In genomic region chr22:42696331-42696967, GRCh38 we compare ENCODE assay signal across 19 cellular contexts. TPM values are rescaled to one million over a fixed set of nuclear protein-coding genes. Genes with fewer than 3 reads are reported as not detected.
A peak's percentile ranks its signal among the peaks of the same experiment; 100 is the strongest.
DNase-seq lines count a peak whose midpoint lies in the region; ATAC-seq, FAIRE-seq and TF ChIP-seq lines count a peak whose summit lies in the region.
"Had no signal": no experiment of that assay in that cellular context is flagged by ENCODE, and none has a peak within 500 bp of the region (broad histone marks: within the 10 kb centered on the region; RNA-seq: fewer than 3 reads in every experiment).

No MANE protein-coding gene starts in this region.

- H3K36me3 ChIP-seq in ascending aorta (peaks cover 19 to 31% of the 10 kb centered on the region in 2 donors), lung (ENCODE audit: control insufficient read depth in 2 of 2, insufficient read depth in 2 of 2, low read length in 2 of 2) (peaks cover 9 to 10% of the 10 kb centered on the region in 2 donors), thoracic aorta (peaks cover 6% of the 10 kb centered on the region)

- no peaks in the 10 kb centered on the region for H3K27me3 ChIP-seq in ascending aorta
- H3K27me3 ChIP-seq in lung (ENCODE audit: control insufficient read depth, insufficient read depth) = no peaks in the 10 kb centered on the region
- no peaks in the 10 kb centered on the region for H3K27me3 ChIP-seq in thoracic aorta (replicated peaks; ENCODE audit: insufficient read depth)
- H3K27me3 ChIP-seq: left lung had no signal

- TF ChIP-seq CTCF in ascending aorta (IDR thresholded peaks at IDR 0.05) (no peak), lung (IDR thresholded peaks at IDR 0.05; ENCODE audit: control extremely low read depth, extremely low read depth) (no peak), thoracic aorta (IDR thresholded peaks at IDR 0.05) (no peak)

- H3K4me1 ChIP-seq in ascending aorta = peaks cover 17 to 41% of the 10 kb centered on the region in 2 donors
- peaks cover 7 to 20% of the 10 kb centered on the region in 2 donors for H3K4me1 ChIP-seq in lung (ENCODE audit: control insufficient read depth in 2 of 2, insufficient read depth in 2 of 2, low read length in 2 of 2)
- H3K4me1 ChIP-seq in thoracic aorta (ENCODE audit: control insufficient read depth in 1 of 2, low read depth in 2 of 2) = peaks cover 29 to 65% of the 10 kb centered on the region in 2 donors

- no peaks in the 10 kb centered on the region for H3K9me3 ChIP-seq in ascending aorta
- H3K9me3 ChIP-seq in lung (ENCODE audit: control insufficient read depth in 2 of 2, insufficient read depth in 1 of 2, low read length in 1 of 2) = no peaks in the 10 kb centered on the region
- no peaks in the 10 kb centered on the region for H3K9me3 ChIP-seq in thoracic aorta
- H3K9me3 ChIP-seq: left lung had no signal

- intact Hi-C loops in ascending aorta (cut with DNase I) = loop anchor here (2.0 to 5.0 kb wide), 3 partner anchors 24 to 82 kb away; partner anchors contain the start of genes A4GALT and POLDIP3

- WGBS in lung, 2 donors = 86 to 87% methylated on average over 10 of the region's 10 CpGs

- ATAC-seq in lung (ENCODE audit: insufficient read depth, low FRiP score) (no peak), thoracic aorta (ENCODE audit: insufficient number of reproducible peaks, low FRiP score, low read depth) (no peak), GM19397 (IDR thresholded peaks at IDR 0.05; ENCODE audit: unreplicated experiment) (no peak), HG02623 (IDR thresholded peaks at IDR 0.05; ENCODE audit: unreplicated experiment) (no peak)
- ATAC-seq: activated CD8-positive, alpha-beta T cell treated with anti-CD3 and anti-CD28 coated beads for 36 hours; activated T-cell treated with anti-CD3 and anti-CD28 coated beads, Interleukin-2, amount 50 U/mL, for 72 hours; effector memory CD8-positive, alpha-beta T cell; left lung; stimulated activated naive B cell treated with anti-CD40 and anti-IgM and Interleukin-4, amounts not matched to agents 10 μg/mL and 1 μg/mL and 100 μg/mL, for 72 hours; WTC11 had no signal

- H3K27ac ChIP-seq in ascending aorta (peak overlapping the region; percentile 92 to 93), lung (ENCODE audit: low read depth in 1 of 2, low read length in 1 of 2) (peak overlapping the region; percentile 20 to 88), thoracic aorta (peak overlapping the region; percentile 83 to 95)

- peak; percentile 4 for FAIRE-seq in GM19239 (lab: Jason Lieb, UNC)

- DNase-seq in GM19239 (ENCODE audit: insufficient read length, low spot score) = no peak
- DNase-seq in ascending aorta (ENCODE audit: low spot score in 2 of 2) = no peak
- no peak for DNase-seq in lung (ENCODE audit: low spot score)
- no peak for DNase-seq in thoracic aorta (ENCODE audit: low spot score)
- DNase-seq in DMS79 treated with DMSO at 0.1 percent for 48 hours (lab: John Stamatoyannopoulos, UW) = no peak
- DNase-seq: activated CD8-positive, alpha-beta T cell treated with anti-CD3 and anti-CD28 coated beads for 36 hours; activated T-cell treated with anti-CD3 and anti-CD28 coated beads, Interleukin-2, amount 50 U/mL, for 72 hours; effector memory CD8-positive, alpha-beta T cell; NCI-H187; NCI-H446; SHP77; stimulated activated CD4-positive, alpha-beta T cell treated with anti-CD3 and anti-CD28 coated beads, Interleukin-12 subunit alpha, Interleukin-12 subunit beta, amount 100 ng/mL, for 4 hours; stimulated activated naive B cell treated with anti-CD40 and anti-IgM and Interleukin-4, amounts not matched to agents 10 μg/mL and 1 μg/mL and 100 μg/mL, for 72 hours had no signal

- H3K4me3 ChIP-seq in ascending aorta (no peak overlapping the region), lung (no peak overlapping the region), thoracic aorta (no peak overlapping the region)
- H3K4me3 ChIP-seq: left lung had no signal

RNA-seq across cellular contexts. Expression of gene A4GALT, which starts 24.2 kb away (rescaled TPM):
- total RNA-seq in ascending aorta (85.1 TPM), lung (10 to 100 TPM in 1 of 2 donors, 1 to 10 TPM in 1; 8.6 to 24.8 TPM), thoracic aorta (10 to 100 TPM; 68.4 to 77.3 TPM)
- polyA plus RNA-seq in lung = 10 to 100 TPM; 23.9 to 29.3 TPM

RNA-seq across cellular contexts. Expression of gene CYB5R3, which starts 47.3 kb away (rescaled TPM):
- 455 TPM for total RNA-seq in ascending aorta
- 100 to 1,000 TPM in 1 of 2 donors, 10 to 100 TPM in 1; 90.2 to 265 TPM for total RNA-seq in lung
- 100 to 1,000 TPM; 122 to 190 TPM for polyA plus RNA-seq in lung
- total RNA-seq in thoracic aorta = 100 to 1,000 TPM; 209 to 606 TPM

RNA-seq across cellular contexts. Expression of gene ATP5MGL, which starts 56.0 kb away (rescaled TPM):
- total RNA-seq in ascending aorta (not detected), lung (1 to 10 TPM in 1 of 2 donors, under 1 TPM in 1; 0.82 to 1.1 TPM), thoracic aorta (not detected)
- polyA plus RNA-seq in lung = under 1 TPM in 1 of 2 donors, not detected in 1; 0.16 TPM
- total RNA-seq: M059J, myocyte had no signal
